15 cellular contexts compared by ENCODE assay signal in the genomic region with DNA sequence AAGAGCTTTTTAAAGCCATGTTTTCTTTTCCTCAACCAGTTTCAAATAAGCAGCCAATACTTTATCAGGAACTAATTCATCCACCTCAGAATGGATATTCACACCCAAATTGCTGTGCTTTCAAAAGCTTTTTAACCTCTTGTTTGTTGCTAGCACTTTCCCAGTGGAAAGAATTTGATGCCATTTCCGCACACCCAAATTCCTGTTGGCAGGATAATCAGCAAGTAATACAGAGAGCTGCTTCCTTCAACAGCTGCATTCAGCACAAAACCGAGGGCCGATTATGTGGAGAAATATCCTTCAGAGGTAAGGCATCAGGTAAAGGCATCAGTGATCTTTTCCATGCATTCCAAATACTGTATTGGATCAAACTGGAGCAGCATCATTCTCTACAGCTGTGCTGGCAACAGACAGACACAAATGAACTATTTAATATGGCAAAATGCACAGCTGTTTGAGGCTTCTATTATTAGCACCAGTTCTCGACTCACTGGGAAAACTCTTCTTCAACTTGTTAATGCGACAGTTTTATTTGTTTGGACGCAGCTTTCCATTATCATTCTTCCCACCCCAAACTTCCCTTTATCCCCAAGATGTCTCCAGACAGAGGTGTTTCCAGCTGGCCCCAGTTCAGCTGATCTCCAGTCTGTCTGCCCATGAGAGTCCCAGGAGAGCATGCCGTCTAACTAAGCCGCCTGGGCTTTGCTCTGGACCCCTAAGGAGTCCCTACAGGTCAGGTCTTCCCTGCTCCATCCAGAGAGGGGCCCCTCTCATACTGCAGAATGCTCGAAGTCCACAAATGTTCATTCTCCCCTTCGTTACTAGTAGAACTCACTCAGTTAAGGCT. TPM values are rescaled to one million over a fixed set of nuclear protein-coding genes. Genes with fewer than 3 reads are reported as not detected.
DNase-seq lines count a peak whose midpoint lies in the region; ATAC-seq and TF ChIP-seq lines count a peak whose summit lies in the region.
"Had no signal": no experiment of that assay in that cellular context is flagged by ENCODE, and none has a peak within 500 bp of the region (broad histone marks: within the 10 kb centered on the region; RNA-seq: fewer than 3 reads in every experiment).

No MANE protein-coding gene starts in this region.

- no peaks in the 10 kb centered on the region for H3K36me3 Mint-ChIP-seq in T-helper 17 cell (ENCODE audit: low read depth)

- H3K9me3 ChIP-seq in T-helper 17 cell (ENCODE audit: control insufficient read depth, low read length, poor library complexity, severe bottlenecking) (no peaks in the 10 kb centered on the region), gastroesophageal sphincter (peaks cover 0 to 13% (median 0%) of the 10 kb centered on the region in 3 donors)
- H3K9me3 ChIP-seq: SK-N-SH had no signal

- ATAC-seq in T-helper 17 cell: no peak
- no peak for ATAC-seq in gastroesophageal sphincter
- no peak for ATAC-seq in HG03354 (IDR thresholded peaks at IDR 0.05; ENCODE audit: poor library complexity, severe bottlenecking, unreplicated experiment)
- ATAC-seq: natural killer cell had no signal

- peaks cover 0 to 68% (median 21%) of the 10 kb centered on the region in 3 donors for H3K4me1 ChIP-seq in gastroesophageal sphincter

- no peak for TF ChIP-seq EP300 in gastroesophageal sphincter (IDR thresholded peaks at IDR 0.05)

- TF ChIP-seq CTCF in C4-2B (conservative IDR thresholded peaks at IDR 0.05) (no peak), gastroesophageal sphincter (IDR thresholded peaks at IDR 0.05) (no peak)

- H3K27me3 Mint-ChIP-seq in T-helper 17 cell: no peaks in the 10 kb centered on the region

- no peak for DNase-seq in T-helper 17 cell
- no peak for DNase-seq in NCI-H1105 (lab: John Stamatoyannopoulos, UW)
- no peak for DNase-seq in NCI-H510A (lab: John Stamatoyannopoulos, UW)
- DNase-seq in NCI-H748 (lab: John Stamatoyannopoulos, UW; ENCODE audit: unreplicated experiment): no peak
- DNase-seq: activated naive CD4-positive, alpha-beta T cell treated with Interleukin-2 at 50 U/mL for 16 hours; DMS 273 treated with DMSO at 0.1 percent for 48 hours; natural killer cell; NCI-H226; SK-N-SH; stimulated activated CD4-positive, alpha-beta T cell treated with anti-CD3 and anti-CD28 coated beads, Interleukin-4, amount 100 ng/mL, for 24 hours had no signal

- 27 to 37% methylated on average over 7 to 8 of the region's 10 CpGs for WGBS in gastroesophageal sphincter (ENCODE audit: low coverage in 1 of 2), 2 donors

- peaks cover 13% of the 10 kb centered on the region for H3K4me1 Mint-ChIP-seq in T-helper 17 cell

- TF ChIP-seq POLR2A in gastroesophageal sphincter (IDR thresholded peaks at IDR 0.05): no peak

- no peak overlapping the region for H3K4me3 Mint-ChIP-seq in T-helper 17 cell
- H3K4me3 Mint-ChIP-seq: natural killer cell had no signal

- peaks cover 0 to 4% of the 10 kb centered on the region in 2 donors for H3K36me3 ChIP-seq in gastroesophageal sphincter

- H3K27ac Mint-ChIP-seq in T-helper 17 cell: peak overlapping the region; percentile 75
- H3K27ac Mint-ChIP-seq: natural killer cell had no signal

- H3K27ac ChIP-seq in C4-2B: peak overlapping the region; percentile 20
- H3K27ac ChIP-seq in gastroesophageal sphincter: peak overlapping the region in 3 of 4 donors; percentile 41 to 62 (median 52)
- peak overlapping the region in 12 of 21 experiments; percentile 1 to 67 (median 45) for H3K27ac ChIP-seq in skin epidermis
- H3K27ac ChIP-seq: hepatocyte had no signal

- no peak overlapping the region for H3K4me3 ChIP-seq in gastroesophageal sphincter
- H3K4me3 ChIP-seq in skin epidermis: no peak overlapping the region
- H3K4me3 ChIP-seq: hepatocyte had no signal

- no peaks in the 10 kb centered on the region for H3K27me3 ChIP-seq in gastroesophageal sphincter
- H3K27me3 ChIP-seq: hepatocyte had no signal

RNA-seq across cellular contexts. Expression of gene MGAT1, which starts 22.2 kb away (rescaled TPM):
- total RNA-seq in T-helper 17 cell: 10 to 100 TPM; 77.1 to 80.8 TPM
- total RNA-seq in gastroesophageal sphincter: 100 to 1,000 TPM; 122 to 196 (median 159) TPM

RNA-seq across cellular contexts. Expression of gene ZFP62, which starts 36.2 kb away (rescaled TPM):
- total RNA-seq in T-helper 17 cell (10 to 100 TPM; 18.9 to 23.5 TPM), gastroesophageal sphincter (10 to 100 TPM; 19.1 to 34.9 (median 21.4) TPM)
